ENCODE assay signal across 23 cellular contexts in the genomic region with DNA sequence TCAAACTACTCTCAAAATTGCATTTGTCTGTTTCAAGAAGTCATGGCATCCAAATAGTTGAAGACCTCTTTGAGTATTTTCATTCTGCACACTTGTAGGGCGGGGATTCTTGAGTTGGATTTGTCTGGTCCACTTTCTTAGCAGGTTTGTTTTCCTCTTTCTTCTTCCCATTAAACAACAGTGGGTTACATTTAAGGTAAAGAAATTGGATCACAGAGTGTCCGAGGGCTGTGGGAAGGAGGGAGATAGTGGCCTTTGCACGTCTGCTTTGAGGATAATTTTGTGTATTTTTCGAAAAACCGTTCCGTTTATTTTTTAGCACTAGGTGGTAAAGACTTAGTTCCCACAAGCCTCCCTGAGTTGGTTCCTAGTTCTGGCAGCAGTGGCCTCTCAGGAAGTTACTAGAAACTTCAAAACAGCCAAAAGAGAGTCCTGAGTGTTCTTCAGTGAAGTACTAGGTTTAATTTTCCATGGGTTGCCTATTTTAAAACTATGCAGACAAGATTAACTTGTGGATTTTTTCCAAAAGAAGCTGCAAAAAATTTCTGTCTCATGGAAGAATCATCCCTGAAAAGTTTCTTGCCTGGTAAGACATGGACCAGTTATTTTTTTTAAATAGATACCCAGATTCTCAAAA.
DNase-seq lines count a peak whose midpoint lies in the region; ATAC-seq and TF ChIP-seq lines count a peak whose summit lies in the region.
"Had no signal": no experiment of that assay in that cellular context is flagged by ENCODE, and none has a peak within 500 bp of the region (broad histone marks: within the 10 kb centered on the region; RNA-seq: fewer than 3 reads in every experiment).

No MANE protein-coding gene starts in this region.

- intact Hi-C loops in OCI-LY7 (cut with micrococcal nuclease; ENCODE audit: unreplicated experiment) = no loop called here

- peak; percentile 32 for DNase-seq in GM03348 (ENCODE audit: low spot score)
- DNase-seq in RWPE2 (ENCODE audit: low spot score) = no peak
- peak; percentile 26 for DNase-seq in globus pallidus (ENCODE audit: low spot score)
- no peak for DNase-seq in OCI-LY7 (ENCODE audit: low spot score)
- DNase-seq in Ammon's horn (ENCODE audit: low spot score) = no peak
- DNase-seq: activated CD4-positive, alpha-beta T cell treated with anti-CD3 and anti-CD28 coated beads for 48 hours; activated naive CD4-positive, alpha-beta T cell treated with anti-CD3 and anti-CD28 coated beads, Interleukin-2, amount 10 ng/mL, durations not matched to agents 7 days and 5 days; amygdala; Caco-2; DND-41; left ventricle myocardium inferior; mucosa of descending colon; MV-4-11; NCI-H2029; NCI-H226; SIG-M5; stimulated activated CD4-positive, alpha-beta T cell treated with anti-CD3 and anti-CD28 coated beads, Interleukin-4, amount 100 ng/mL, for 24 hours; stimulated activated naive CD4-positive, alpha-beta T cell treated with Interleukin-2 at 50 U/mL for 16 hours; thyroid gland had no signal

- BruUV-seq in OCI-LY7 (replicated peaks; lab: Mats Ljungman, UMichigan) = no TSS peak

- H2AFZ ChIP-seq in OCI-LY7 (ENCODE audit: low read length) = no peak overlapping the region
- H2AFZ ChIP-seq: PC-9 had no signal

- H3K9me3 ChIP-seq in RWPE2 (ENCODE audit: severe bottlenecking) (no peaks in the 10 kb centered on the region), skeletal muscle satellite cell (replicated peaks; ENCODE audit: low read length) (no peaks in the 10 kb centered on the region), OCI-LY7 (ENCODE audit: low read length) (no peaks in the 10 kb centered on the region)
- H3K9me3 ChIP-seq: left ventricle myocardium inferior, mucosa of descending colon, thyroid gland had no signal

- H3K4me1 ChIP-seq in RWPE2 (ENCODE audit: insufficient read depth, poor library complexity, severe bottlenecking) (peaks cover 25% of the 10 kb centered on the region), skeletal muscle satellite cell (ENCODE audit: control insufficient read depth, insufficient read depth, low read length) (peaks cover 55% of the 10 kb centered on the region), OCI-LY7 (ENCODE audit: insufficient read depth, low read length, poor library complexity, severe bottlenecking) (peaks cover 6% of the 10 kb centered on the region)
- H3K4me1 ChIP-seq: thyroid gland had no signal

- no peaks in the 10 kb centered on the region for H4K20me1 ChIP-seq in OCI-LY7 (ENCODE audit: insufficient read depth, low read length)

- H3K79me2 ChIP-seq in OCI-LY7 (ENCODE audit: insufficient read depth, low read depth, low read length) = no peaks in the 10 kb centered on the region

- no peaks in the 10 kb centered on the region for H3K36me3 ChIP-seq in RWPE2 (ENCODE audit: low read depth)
- no peaks in the 10 kb centered on the region for H3K36me3 ChIP-seq in skeletal muscle satellite cell (ENCODE audit: insufficient read depth, low read length)
- H3K36me3 ChIP-seq in OCI-LY7 (ENCODE audit: insufficient read depth, low read length) = no peaks in the 10 kb centered on the region
- H3K36me3 ChIP-seq: cardiac muscle cell, left ventricle myocardium inferior, thyroid gland had no signal

- POLR2A ChIA-PET in OCI-LY7 (lab: Charles Lee) = interaction anchor here (1.0 kb wide), 1 partner anchor 13 kb away, joined by 3 read pairs; no protein-coding TSS in a partner anchor

- H3K4me3 ChIP-seq in RWPE2 (ENCODE audit: severe bottlenecking) (no peak overlapping the region), skeletal muscle satellite cell (ENCODE audit: low read length) (peak overlapping the region; percentile 21), OCI-LY7 (ENCODE audit: low read depth, low read length, poor library complexity, severe bottlenecking) (no peak overlapping the region)
- H3K4me3 ChIP-seq: cardiac muscle cell, left ventricle myocardium inferior, mucosa of descending colon, PC-9, thyroid gland had no signal

- H3K9ac ChIP-seq in skeletal muscle satellite cell (ENCODE audit: low read depth, low read length) = peak overlapping the region; percentile 59

- H3K27ac ChIP-seq in RWPE2 (ENCODE audit: poor library complexity, severe bottlenecking) = peak overlapping the region; percentile 96
- H3K27ac ChIP-seq in OCI-LY7 (ENCODE audit: low read depth, low read length, poor library complexity, severe bottlenecking) = no peak overlapping the region
- H3K27ac ChIP-seq: cardiac muscle cell, left ventricle myocardium inferior, thyroid gland had no signal

- H3K4me2 ChIP-seq in skeletal muscle satellite cell (ENCODE audit: low read length) (peak overlapping the region; percentile 35), OCI-LY7 (ENCODE audit: low read length) (no peak overlapping the region)
- H3K4me2 ChIP-seq: PC-9 had no signal

- H3K27me3 ChIP-seq in RWPE2 (ENCODE audit: insufficient read depth, poor library complexity, severe bottlenecking) (no peaks in the 10 kb centered on the region), skeletal muscle satellite cell (ENCODE audit: control insufficient read depth, insufficient read depth, low read length) (no peaks in the 10 kb centered on the region)
- H3K27me3 ChIP-seq: cardiac muscle cell, thyroid gland had no signal

- TF ChIP-seq CTCF in RWPE2 (IDR thresholded peaks at IDR 0.05; ENCODE audit: poor library complexity, severe bottlenecking) = no peak
- TF ChIP-seq CTCF in OCI-LY7 (conservative IDR thresholded peaks at IDR 0.05; ENCODE audit: low read length) = no peak

- CTCF ChIA-PET in OCI-LY7 (lab: Charles Lee; ENCODE audit: unreplicated experiment) = no interaction called here

- H3K9me2 ChIP-seq in OCI-LY7 (ENCODE audit: insufficient read depth, low read length) = no peaks in the 10 kb centered on the region

- ATAC-seq in RWPE2 (ENCODE audit: low read depth) = no peak
- no peak for ATAC-seq in activated CD4-positive, CD25-positive, alpha-beta regulatory T cell treated with anti-CD3 and anti-CD28 coated beads, Interleukin-2, amount 50 U/mL, for 24 hours
- ATAC-seq: mucosa of descending colon had no signal

Comparison
In these comparisons a context has a peak if more than half of its experiments do, and no peak if none do; other contexts are left out.
1. DNase-seq: peak in GM03348 (single experiment) and globus pallidus (single experiment); none in RWPE2 (single experiment), OCI-LY7 (single experiment) and Ammon's horn (single experiment).